1 cellular context compared by ENCODE assay signal in the genomic region with DNA sequence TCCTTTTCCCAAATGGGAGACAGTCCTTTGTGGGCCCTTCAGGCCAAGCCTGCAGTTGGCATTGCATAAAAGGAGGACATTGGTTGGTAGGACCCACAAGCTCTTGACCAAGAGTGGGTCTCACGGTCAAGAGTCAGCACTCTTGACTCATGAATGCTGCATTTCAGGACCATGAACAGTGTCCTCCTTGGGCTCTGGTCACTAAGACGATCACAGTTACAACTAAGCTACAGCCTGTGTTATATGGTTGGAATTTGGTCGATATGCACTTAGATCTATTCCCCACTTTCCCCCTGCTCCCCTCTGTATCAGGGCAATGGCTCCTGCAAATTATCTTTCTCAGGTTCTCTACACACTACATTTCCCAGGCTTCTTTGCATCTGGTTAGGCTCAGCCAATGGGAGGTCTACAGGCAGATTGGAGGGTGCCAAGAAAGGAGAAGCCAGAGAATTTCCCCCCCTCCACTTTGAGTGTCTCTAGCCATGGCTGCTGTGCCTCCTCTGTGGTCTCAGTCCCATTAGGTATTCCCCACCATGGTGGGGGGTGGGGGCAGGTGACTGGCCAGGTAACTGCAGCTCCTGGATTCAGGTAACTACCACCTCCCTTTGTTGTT.
TF ChIP-seq lines count a peak whose summit lies in the region.

No MANE protein-coding gene starts in this region.

TF ChIP-seq in K562, 482 proteins besides CTCF, POLR2A, EP300 and RAD21 (continued from another document):
- TF ChIP-seq, protein P1, sequence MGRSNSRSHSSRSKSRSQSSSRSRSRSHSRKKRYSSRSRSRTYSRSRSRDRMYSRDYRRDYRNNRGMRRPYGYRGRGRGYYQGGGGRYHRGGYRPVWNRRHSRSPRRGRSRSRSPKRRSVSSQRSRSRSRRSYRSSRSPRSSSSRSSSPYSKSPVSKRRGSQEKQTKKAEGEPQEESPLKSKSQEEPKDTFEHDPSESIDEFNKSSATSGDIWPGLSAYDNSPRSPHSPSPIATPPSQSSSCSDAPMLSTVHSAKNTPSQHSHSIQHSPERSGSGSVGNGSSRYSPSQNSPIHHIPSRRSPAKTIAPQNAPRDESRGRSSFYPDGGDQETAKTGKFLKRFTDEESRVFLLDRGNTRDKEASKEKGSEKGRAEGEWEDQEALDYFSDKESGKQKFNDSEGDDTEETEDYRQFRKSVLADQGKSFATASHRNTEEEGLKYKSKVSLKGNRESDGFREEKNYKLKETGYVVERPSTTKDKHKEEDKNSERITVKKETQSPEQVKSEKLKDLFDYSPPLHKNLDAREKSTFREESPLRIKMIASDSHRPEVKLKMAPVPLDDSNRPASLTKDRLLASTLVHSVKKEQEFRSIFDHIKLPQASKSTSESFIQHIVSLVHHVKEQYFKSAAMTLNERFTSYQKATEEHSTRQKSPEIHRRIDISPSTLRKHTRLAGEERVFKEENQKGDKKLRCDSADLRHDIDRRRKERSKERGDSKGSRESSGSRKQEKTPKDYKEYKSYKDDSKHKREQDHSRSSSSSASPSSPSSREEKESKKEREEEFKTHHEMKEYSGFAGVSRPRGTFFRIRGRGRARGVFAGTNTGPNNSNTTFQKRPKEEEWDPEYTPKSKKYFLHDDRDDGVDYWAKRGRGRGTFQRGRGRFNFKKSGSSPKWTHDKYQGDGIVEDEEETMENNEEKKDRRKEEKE (IDR thresholded peaks at IDR 0.05; ENCODE audit: borderline replicate concordance in 1 of 2, control insufficient read depth in 1 of 2, low read depth in 2 of 2, low read length in 1 of 2) = no peak
- TF ChIP-seq RBM15 (IDR thresholded peaks at IDR 0.05; ENCODE audit: insufficient read depth, low read length) (no peak), CBFB (CRISPR knock-in tag; IDR thresholded peaks at IDR 0.05) (no peak)
